ENCODE assay signal across 10 cellular contexts in genomic region chr19:38317104-38317612, GRCh38. TPM values are rescaled to one million over a fixed set of nuclear protein-coding genes. Genes with fewer than 3 reads are reported as not detected.
DNase-seq lines count a peak whose midpoint lies in the region; ATAC-seq and TF ChIP-seq lines count a peak whose summit lies in the region.
"Had no signal": no experiment of that assay in that cellular context is flagged by ENCODE, and none has a peak within 500 bp of the region (broad histone marks: within the 10 kb centered on the region; RNA-seq: fewer than 3 reads in every experiment).

No MANE protein-coding gene starts in this region.

- H3K27ac ChIP-seq in upper lobe of left lung, result peak overlapping the region; percentile 6 to 88 (median 81)

- intact Hi-C loops in activated B cell treated with CpG ODN at 0.5 μM for 24 hours (cut with micrococcal nuclease), result loop anchor here (2.0 to 10.0 kb wide), 3 partner anchors 410 to 1128 kb away; partner anchors contain the start of genes SIPA1L3, SUPT5H and WDR87
- intact Hi-C loops in Right ventricle myocardium superior (cut with DNase I), result loop anchor here (5.0 kb wide), 2 partner anchors 40 to 55 kb away; partner anchors contain the start of gene SPINT2

- no peak for TF ChIP-seq CTCF in activated B cell treated with CpG ODN at 0.5 μM for 24 hours (IDR thresholded peaks at IDR 0.05)
- no peak for TF ChIP-seq CTCF in glutamatergic neuron (IDR thresholded peaks at IDR 0.05; ENCODE audit: partially characterized antibody, unreplicated experiment)
- TF ChIP-seq CTCF in upper lobe of left lung (IDR thresholded peaks at IDR 0.05), result no peak
- no peak for TF ChIP-seq CTCF in GM10266 (IDR thresholded peaks at IDR 0.05; ENCODE audit: control insufficient read depth, insufficient read depth, low read depth, missing control alignments)

- TF ChIP-seq POLR2A in upper lobe of left lung (IDR thresholded peaks at IDR 0.05), result no peak

- POLR2A ChIA-PET in activated B cell treated with CpG ODN at 0.5 μM for 24 hours (lab: Charles Lee), result interaction anchor here (0.7 kb wide), 1 partner anchor 561 kb away, joined by 3 read pairs; the partner anchor contains the start of gene RINL

- CTCF ChIA-PET in activated B cell treated with CpG ODN at 0.5 μM for 24 hours (lab: Charles Lee), result no interaction called here

- H3K4me1 Mint-ChIP-seq in activated B cell treated with CpG ODN at 0.5 μM for 24 hours (peaks cover 56% of the 10 kb centered on the region), glutamatergic neuron (ENCODE audit: low read depth, unreplicated experiment) (no peaks in the 10 kb centered on the region)

- H3K9me3 ChIP-seq in upper lobe of left lung, result no peaks in the 10 kb centered on the region
- H3K9me3 ChIP-seq: thyroid gland had no signal

- peak overlapping the region in 3 of 4 donors; percentile 4 to 62 (median 61) for H3K4me3 ChIP-seq in upper lobe of left lung
- H3K4me3 ChIP-seq: thyroid gland had no signal

- peak; percentile 29 for DNase-seq in stimulated activated CD4-positive, alpha-beta T cell treated with anti-CD3 and anti-CD28 coated beads, Interleukin-4, amount 100 ng/mL, for 24 hours
- no peak for DNase-seq in stimulated activated CD4-positive, alpha-beta T cell treated with anti-CD3 and anti-CD28 coated beads, Interleukin-2, amount 100 ng/mL, for 48 hours
- DNase-seq in activated B cell treated with CpG ODN at 0.5 μM for 24 hours (no peak), glutamatergic neuron (no peak), upper lobe of left lung (peak in 1 of 2 donors; percentile 58), GM10266 (ENCODE audit: extremely low spot score) (no peak), Right ventricle myocardium superior (no peak)
- DNase-seq: activated CD4-positive, CD25-positive, alpha-beta regulatory T cell; thyroid gland had no signal

- H3K36me3 Mint-ChIP-seq in activated B cell treated with CpG ODN at 0.5 μM for 24 hours (ENCODE audit: low read depth) (no peaks in the 10 kb centered on the region), glutamatergic neuron (ENCODE audit: unreplicated experiment) (peaks cover 2% of the 10 kb centered on the region)

- WGBS in upper lobe of left lung, 2 donors, result 33 to 49% methylated on average over 11 of the region's 11 CpGs

- peak overlapping the region; percentile 85 for H3K27ac Mint-ChIP-seq in activated B cell treated with CpG ODN at 0.5 μM for 24 hours
- no peak overlapping the region for H3K27ac Mint-ChIP-seq in glutamatergic neuron (ENCODE audit: unreplicated experiment)

- no peaks in the 10 kb centered on the region for H3K27me3 ChIP-seq in upper lobe of left lung
- H3K27me3 ChIP-seq: thyroid gland had no signal

- H3K36me3 ChIP-seq in upper lobe of left lung, result no peaks in the 10 kb centered on the region
- H3K36me3 ChIP-seq: thyroid gland had no signal

- H3K4me3 Mint-ChIP-seq in activated B cell treated with CpG ODN at 0.5 μM for 24 hours, result peak overlapping the region; percentile 85
- peak overlapping the region; percentile 28 for H3K4me3 Mint-ChIP-seq in glutamatergic neuron (ENCODE audit: unreplicated experiment)

- H3K9me3 Mint-ChIP-seq in activated B cell treated with CpG ODN at 0.5 μM for 24 hours, result no peaks in the 10 kb centered on the region
- H3K9me3 Mint-ChIP-seq in glutamatergic neuron (ENCODE audit: unreplicated experiment), result peaks cover 6% of the 10 kb centered on the region

- H3K27me3 Mint-ChIP-seq in activated B cell treated with CpG ODN at 0.5 μM for 24 hours (no peaks in the 10 kb centered on the region), glutamatergic neuron (ENCODE audit: unreplicated experiment) (peaks cover 7% of the 10 kb centered on the region)

- TF ChIP-seq EP300 in upper lobe of left lung (IDR thresholded peaks at IDR 0.05), result no peak

- peaks cover 34 to 67% (median 49%) of the 10 kb centered on the region in 4 donors for H3K4me1 ChIP-seq in upper lobe of left lung

- no peak for ATAC-seq in activated B cell treated with CpG ODN at 0.5 μM for 24 hours (ENCODE audit: low read depth)
- no peak for ATAC-seq in upper lobe of left lung (ENCODE audit: low FRiP score in 2 of 2)
- ATAC-seq in GM21528 (IDR thresholded peaks at IDR 0.05; ENCODE audit: low FRiP score, unreplicated experiment), result no peak
- ATAC-seq in Right ventricle myocardium superior (ENCODE audit: poor library complexity), result no peak

RNA-seq across cellular contexts. Expression of gene YIF1B, which starts 1.4 kb away (rescaled TPM):
- 28.7 and 30.1 TPM in 2 replicates for total RNA-seq in activated B cell treated with CpG ODN at 0.5 μM for 24 hours
- 101 TPM for total RNA-seq in glutamatergic neuron (ENCODE audit: unreplicated experiment)
- 10 to 100 TPM; 15.3 to 45.8 (median 29.8) TPM for total RNA-seq in upper lobe of left lung
- 31.3 TPM for total RNA-seq in Right ventricle myocardium superior

RNA-seq across cellular contexts. Expression of gene KCNK6, which starts 2.5 kb away (rescaled TPM):
- total RNA-seq in activated B cell treated with CpG ODN at 0.5 μM for 24 hours, result 3.2 and 4.7 TPM in 2 replicates
- 2.7 TPM for total RNA-seq in glutamatergic neuron (ENCODE audit: unreplicated experiment)
- 10 to 100 TPM in 4 of 6 donors, 1 to 10 TPM in 2; 6.8 to 22.0 (median 12.0) TPM for total RNA-seq in upper lobe of left lung
- total RNA-seq in Right ventricle myocardium superior, result 4.7 TPM

RNA-seq across cellular contexts. Expression of gene C19orf33, which starts 13.1 kb away (rescaled TPM):
- total RNA-seq in activated B cell treated with CpG ODN at 0.5 μM for 24 hours (0.58 TPM in 1 of 2 replicates, not detected in the other), glutamatergic neuron (ENCODE audit: unreplicated experiment) (1.1 TPM), upper lobe of left lung (100 to 1,000 TPM in 4 of 6 donors, 10 to 100 TPM in 2; 65.0 to 251 (median 144) TPM), Right ventricle myocardium superior (5.6 TPM)

RNA-seq across cellular contexts. Expression of gene CATSPERG, which starts 18.5 kb away (rescaled TPM):
- total RNA-seq in activated B cell treated with CpG ODN at 0.5 μM for 24 hours (11.8 and 22.8 TPM in 2 replicates), glutamatergic neuron (ENCODE audit: unreplicated experiment) (39.0 TPM), upper lobe of left lung (10 to 100 TPM in 3 of 6 donors, 1 to 10 TPM in 3; 4.4 to 48.2 (median 10.5) TPM), Right ventricle myocardium superior (0.86 TPM)

RNA-seq across cellular contexts. Expression of gene SPINT2, which starts 52.8 kb away (rescaled TPM):
- 70.3 and 73.4 TPM in 2 replicates for total RNA-seq in activated B cell treated with CpG ODN at 0.5 μM for 24 hours
- 78.9 TPM for total RNA-seq in glutamatergic neuron (ENCODE audit: unreplicated experiment)
- total RNA-seq in upper lobe of left lung, result 100 to 1,000 TPM; 192 to 583 (median 317) TPM
- 8.7 TPM for total RNA-seq in Right ventricle myocardium superior
